Comparison of ENCODE assay signal across 24 cellular contexts in genomic region chr6:43944908-43945777, GRCh38.
DNase-seq lines count a peak whose midpoint lies in the region; ATAC-seq, FAIRE-seq and TF ChIP-seq lines count a peak whose summit lies in the region.
"Had no signal": no experiment of that assay in that cellular context is flagged by ENCODE, and none has a peak within 500 bp of the region (broad histone marks: within the 10 kb centered on the region; RNA-seq: fewer than 3 reads in every experiment).

No MANE protein-coding gene starts in this region.

- H3K36me3 ChIP-seq in K562 (ENCODE audit: control insufficient read depth, insufficient read depth, low read length): no peaks in the 10 kb centered on the region
- H3K36me3 ChIP-seq: adrenal gland, cardiac muscle cell, prostate gland, uterus, WERI-Rb-1 had no signal

- no peaks in the 10 kb centered on the region for H3K27me3 ChIP-seq in K562 (ENCODE audit: control insufficient read depth in 2 of 2, insufficient read depth in 2 of 2, low read length in 2 of 2)
- H3K27me3 ChIP-seq: adrenal gland, cardiac muscle cell, uterus had no signal

- CTCF ChIA-PET in K562 (lab: Yijun Ruan, JAX; ENCODE audit: low intra/inter-chr PET ratio): no interaction called here

- TF ChIP-seq EP300 in K562 (IDR thresholded peaks at IDR 0.05; ENCODE audit: low read length): no peak

- BruUV-seq in K562 (replicated peaks; lab: Mats Ljungman, UMichigan): no TSS peak

- in situ Hi-C loops in K562 (cut with MboI): no loop called here

- TF ChIP-seq RAD21 in K562 (CRISPR knock-in tag; conservative IDR thresholded peaks at IDR 0.05 in 1 of 2, IDR thresholded peaks at IDR 0.05 in 1 of 2): no peak

- H3K4me3 ChIP-seq in K562: no peak overlapping the region
- H3K4me3 ChIP-seq: adrenal gland, cardiac muscle cell, prostate gland, uterus had no signal

- peak overlapping the region; percentile 72 for H3K27ac ChIP-seq in K562 (ENCODE audit: extremely low read depth, low read depth, low read length)
- H3K27ac ChIP-seq: adrenal gland, cardiac muscle cell, prostate gland, RWPE1, uterus, WERI-Rb-1 had no signal

- intact Hi-C loops in K562 (cut with micrococcal nuclease): loop anchor here (5.0 kb wide), 1 partner anchor 103 kb away; no protein-coding TSS in a partner anchor

- H3K9me3 ChIP-seq in K562 (replicated peaks; ENCODE audit: control insufficient read depth, insufficient read depth, low read depth, low read length): peaks cover 10% of the 10 kb centered on the region; the same call in 1 of the 2 replicates
- H3K9me3 ChIP-seq: adrenal gland, prostate gland had no signal

- ATAC-seq in K562: no peak
- ATAC-seq in HG02759 (IDR thresholded peaks at IDR 0.05; ENCODE audit: unreplicated experiment): no peak
- no peak for ATAC-seq in GM21447 (IDR thresholded peaks at IDR 0.05; ENCODE audit: unreplicated experiment)
- ATAC-seq: SK-N-SH treated with all-trans-retinoic acid at 6 μM for 48 hours had no signal

- no peak for TF ChIP-seq POLR2A in K562 (conservative IDR thresholded peaks at IDR 0.05)

- TF ChIP-seq CTCF in K562 (IDR thresholded peaks at IDR 0.05 in 2 of 3, conservative IDR thresholded peaks at IDR 0.05 in 1 of 3; ENCODE audit: insufficient read depth in 2 of 3, low read depth in 1 of 3, low read length in 3 of 3): 0 out of 6 replicates have a peak, but pooled peaks of 1 of the 3 experiments have one; percentile 5

- H3K9me1 ChIP-seq in K562 (ENCODE audit: control insufficient read depth, insufficient read depth, low read length): no peaks in the 10 kb centered on the region

- no peaks in the 10 kb centered on the region for H3K79me2 ChIP-seq in K562 (ENCODE audit: control insufficient read depth, insufficient read depth, low read length)

- no peak overlapping the region for H3K9ac ChIP-seq in K562 (ENCODE audit: insufficient read depth in 1 of 2, low read depth in 2 of 2, low read length in 2 of 2)

- FAIRE-seq in K562 (lab: Jason Lieb, UNC): no peak
- FAIRE-seq: GM19239 had no signal

- H3K4me1 ChIP-seq in K562 (replicated peaks in 1 of 2; ENCODE audit: control insufficient read depth in 2 of 2, insufficient read depth in 2 of 2, low read length in 2 of 2): peaks cover 12 to 48% of the 10 kb centered on the region in 2 experiments; a peak in 4 of 5 replicates
- H3K4me1 ChIP-seq: adrenal gland, prostate gland, uterus had no signal

- H4K20me1 ChIP-seq in K562 (replicated peaks; ENCODE audit: control insufficient read depth, insufficient read depth, low read length): no peaks in the 10 kb centered on the region

- POLR2A ChIA-PET in K562 (lab: Yijun Ruan, JAX): interaction anchor here (1.2 to 1.7 kb wide), 2 partner anchors 8 to 16 kb away, joined by 4 to 6 read pairs; no protein-coding TSS in a partner anchor

- DNase-seq in CD1c-positive myeloid dendritic cell (ENCODE audit: extremely low spot score): peak; percentile 30
- DNase-seq in HS-27A (ENCODE audit: low read depth): peak; percentile 77
- no peak for DNase-seq in K562 (ENCODE audit: extremely low read depth in 1 of 4, low spot score in 3 of 4)
- peak; percentile 73 for DNase-seq in renal cortical epithelial cell (ENCODE audit: low read depth)
- no peak for DNase-seq in NCI-H1436 (lab: John Stamatoyannopoulos, UW)
- DNase-seq: activated effector memory CD4-positive, alpha-beta T cell treated with Interleukin-2 at 50 U/mL for 16 hours; AML-193; dermis blood vessel endothelial cell; DMS79 treated with DMSO at 0.1 percent for 48 hours; GOT3; immature natural killer cell; KBM-7; NCI-H2171; NCI-H69; uterus; WERI-Rb-1 had no signal

- no peak overlapping the region for H3K4me2 ChIP-seq in K562 (ENCODE audit: insufficient read depth, low read length)

- peak overlapping the region; percentile 66 for H2AFZ ChIP-seq in K562 (ENCODE audit: low read depth, low read length)

- 59% methylated on average over 2 of the region's 2 CpGs for WGBS in K562 (ENCODE audit: insufficient coverage, low coverage, missing lambda C conversion rate)

TF ChIP-seq in K562, 482 proteins besides CTCF, POLR2A, EP300 and RAD21 (continues in another document):
- TF ChIP-seq GTF2E2 (tag; IDR thresholded peaks at IDR 0.05) (no peak), MAFK (IDR thresholded peaks at IDR 0.05; ENCODE audit: low read length) (no peak), NELFE (IDR thresholded peaks at IDR 0.05; ENCODE audit: insufficient read depth, insufficient read length) (no peak), PKNOX1 (IDR thresholded peaks at IDR 0.05) (0 out of 2 replicates have a peak, but pooled peaks have one; percentile 22), NFRKB (IDR thresholded peaks at IDR 0.05; ENCODE audit: low read depth) (0 out of 2 replicates have a peak, but pooled peaks have one; percentile 13), C11orf30 (IDR thresholded peaks at IDR 0.05; ENCODE audit: low read depth) (peak; percentile 24), NFATC3 (IDR thresholded peaks at IDR 0.05) (no peak), ZNF197 (CRISPR knock-in tag; IDR thresholded peaks at IDR 0.05; ENCODE audit: low read depth) (no peak), ZNF592 (IDR thresholded peaks at IDR 0.05) (peak; percentile 22; the same call in 1 of the 2 replicates), TRIM24 (IDR thresholded peaks at IDR 0.05) (peak in 1 of 2 experiments; percentile 49; a peak in 1 of 4 replicates), NEUROD1 (IDR thresholded peaks at IDR 0.05; ENCODE audit: borderline replicate concordance, low read depth, low read length, partially characterized antibody) (no peak), ZNF175 (CRISPR knock-in tag; IDR thresholded peaks at IDR 0.05; ENCODE audit: low read depth) (0 out of 2 replicates have a peak, but pooled peaks have one; percentile 33), TCF3 (CRISPR knock-in tag; IDR thresholded peaks at IDR 0.05) (no peak)
- TF ChIP-seq, protein P1, sequence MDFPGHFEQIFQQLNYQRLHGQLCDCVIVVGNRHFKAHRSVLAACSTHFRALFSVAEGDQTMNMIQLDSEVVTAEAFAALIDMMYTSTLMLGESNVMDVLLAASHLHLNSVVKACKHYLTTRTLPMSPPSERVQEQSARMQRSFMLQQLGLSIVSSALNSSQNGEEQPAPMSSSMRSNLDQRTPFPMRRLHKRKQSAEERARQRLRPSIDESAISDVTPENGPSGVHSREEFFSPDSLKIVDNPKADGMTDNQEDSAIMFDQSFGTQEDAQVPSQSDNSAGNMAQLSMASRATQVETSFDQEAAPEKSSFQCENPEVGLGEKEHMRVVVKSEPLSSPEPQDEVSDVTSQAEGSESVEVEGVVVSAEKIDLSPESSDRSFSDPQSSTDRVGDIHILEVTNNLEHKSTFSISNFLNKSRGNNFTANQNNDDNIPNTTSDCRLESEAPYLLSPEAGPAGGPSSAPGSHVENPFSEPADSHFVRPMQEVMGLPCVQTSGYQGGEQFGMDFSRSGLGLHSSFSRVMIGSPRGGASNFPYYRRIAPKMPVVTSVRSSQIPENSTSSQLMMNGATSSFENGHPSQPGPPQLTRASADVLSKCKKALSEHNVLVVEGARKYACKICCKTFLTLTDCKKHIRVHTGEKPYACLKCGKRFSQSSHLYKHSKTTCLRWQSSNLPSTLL (IDR thresholded peaks at IDR 0.05): no peak

Comparison
In these comparisons a context has a peak if more than half of its experiments do, and no peak if none do; other contexts are left out.
1. DNase-seq: peak in CD1c-positive myeloid dendritic cell (single experiment), HS-27A (single experiment) and renal cortical epithelial cell (single experiment); none in K562 (0 of 4) and NCI-H1436 (single experiment).